ENCODE assay signal across 10 cellular contexts in genomic region chr6:32668226-32668747, GRCh38. TPM values are rescaled to one million over a fixed set of nuclear protein-coding genes. Genes with fewer than 3 reads are reported as not detected.
DNase-seq lines count a peak whose midpoint lies in the region; ATAC-seq and TF ChIP-seq lines count a peak whose summit lies in the region.
"Had no signal": no experiment of that assay in that cellular context is flagged by ENCODE, and none has a peak within 500 bp of the region (broad histone marks: within the 10 kb centered on the region; RNA-seq: fewer than 3 reads in every experiment).

No MANE protein-coding gene starts in this region.

- no peaks in the 10 kb centered on the region for H4K20me1 ChIP-seq in IMR-90 (ENCODE audit: insufficient read depth, low read length)

- no peak overlapping the region for H3K9ac ChIP-seq in IMR-90 (ENCODE audit: low read depth, low read length)

- peaks cover 6% of the 10 kb centered on the region for H3K27me3 Mint-ChIP-seq in activated T-cell treated with anti-CD3 and anti-CD28 coated beads, Interleukin-2, amount 50 U/mL, for 4 hours (ENCODE audit: low read depth)

- H3K36me3 ChIP-seq in IMR-90 (ENCODE audit: control insufficient read depth, insufficient read depth, low read length) = no peaks in the 10 kb centered on the region

- H3K23ac ChIP-seq in IMR-90 (ENCODE audit: low read depth, low read length) = no peak overlapping the region

- no peak overlapping the region for H3K4me3 Mint-ChIP-seq in activated T-cell treated with anti-CD3 and anti-CD28 coated beads, Interleukin-2, amount 50 U/mL, for 4 hours
- peak overlapping the region; percentile 81 for H3K4me3 Mint-ChIP-seq in stimulated activated effector memory CD8-positive, alpha-beta T cell treated with anti-CD3 and anti-CD28 coated beads, Interleukin-12 subunit alpha, Interleukin-12 subunit beta, amount 100 ng/mL, for 72 hours

- no peak overlapping the region for H4K91ac ChIP-seq in IMR-90 (ENCODE audit: insufficient read depth, low read depth, low read length)

- no peaks in the 10 kb centered on the region for H3K36me3 Mint-ChIP-seq in activated T-cell treated with anti-CD3 and anti-CD28 coated beads, Interleukin-2, amount 50 U/mL, for 4 hours (ENCODE audit: insufficient read depth)
- H3K36me3 Mint-ChIP-seq in stimulated activated effector memory CD8-positive, alpha-beta T cell treated with anti-CD3 and anti-CD28 coated beads, Interleukin-12 subunit alpha, Interleukin-12 subunit beta, amount 100 ng/mL, for 72 hours = peaks cover 29% of the 10 kb centered on the region

- H3K4me2 ChIP-seq in IMR-90 (ENCODE audit: low read depth, low read length) = no peak overlapping the region

- no peak overlapping the region for H3K4ac ChIP-seq in IMR-90 (ENCODE audit: low read depth, low read length)

- no peak overlapping the region for H2BK5ac ChIP-seq in IMR-90 (ENCODE audit: low read depth, low read length, poor library complexity, severe bottlenecking)

- no peak for TF ChIP-seq RAD21 in IMR-90 (IDR thresholded peaks at IDR 0.05; ENCODE audit: low read length)

- peaks cover 41% of the 10 kb centered on the region for H3K4me1 Mint-ChIP-seq in activated T-cell treated with anti-CD3 and anti-CD28 coated beads, Interleukin-2, amount 50 U/mL, for 4 hours (ENCODE audit: low read depth)
- H3K4me1 Mint-ChIP-seq in stimulated activated effector memory CD8-positive, alpha-beta T cell treated with anti-CD3 and anti-CD28 coated beads, Interleukin-12 subunit alpha, Interleukin-12 subunit beta, amount 100 ng/mL, for 72 hours = peaks cover 40% of the 10 kb centered on the region

- TF ChIP-seq CTCF in GM10266 (IDR thresholded peaks at IDR 0.05; ENCODE audit: control insufficient read depth, insufficient read depth, low read depth, missing control alignments) (no peak), IMR-90 (conservative IDR thresholded peaks at IDR 0.05; ENCODE audit: low read depth, low read length) (no peak)

- H2AFZ ChIP-seq in IMR-90 (replicated peaks; ENCODE audit: low read length, poor library complexity) = no peak overlapping the region

- CTCF ChIA-PET in IMR-90 (lab: Yijun Ruan, JAX) = no interaction called here

- POLR2A ChIA-PET in IMR-90 (lab: Charles Lee; ENCODE audit: unreplicated experiment) = no interaction called here

- DNase-seq in GM10266 (ENCODE audit: extremely low spot score) (peak; percentile 76), IMR-90 (peak; percentile 19), iris pigment epithelial cell (ENCODE audit: low read depth) (peak; percentile 65), NCI-H1694 (lab: John Stamatoyannopoulos, UW) (no peak)
- DNase-seq in activated T-cell treated with anti-CD3 and anti-CD28 coated beads, Interleukin-2, amount 50 U/mL, for 4 hours = peak; percentile 51
- peak; percentile 12 to 81 for DNase-seq in stimulated activated effector memory CD8-positive, alpha-beta T cell treated with anti-CD3 and anti-CD28 coated beads, Interleukin-12 subunit alpha, Interleukin-12 subunit beta, amount 100 ng/mL, for 72 hours (ENCODE audit: low spot score in 2 of 2)

- no peaks in the 10 kb centered on the region for H3K4me1 ChIP-seq in IMR-90 (ENCODE audit: control insufficient read depth, insufficient read depth, low read length)

- H2AK9ac ChIP-seq in IMR-90 (replicated peaks; ENCODE audit: low read depth, low read length, poor library complexity) = no peak overlapping the region

- no peak overlapping the region for H4K8ac ChIP-seq in IMR-90 (ENCODE audit: low read depth in 2 of 2, low read length in 2 of 2)

- H3K9me1 ChIP-seq in IMR-90 (ENCODE audit: insufficient read depth, low read length) = no peaks in the 10 kb centered on the region

- no peak overlapping the region for H3K14ac ChIP-seq in IMR-90 (replicated peaks; ENCODE audit: low read depth, low read length)

- no peaks in the 10 kb centered on the region for H3K27me3 ChIP-seq in IMR-90 (ENCODE audit: control insufficient read depth, insufficient read depth, low read length)

- no peak overlapping the region for H2BK120ac ChIP-seq in IMR-90 (ENCODE audit: low read depth, low read length)

- no peak for TF ChIP-seq POLR2A in IMR-90 (IDR thresholded peaks at IDR 0.05; ENCODE audit: low read depth, low read length)

- no peak overlapping the region for H3K4me3 ChIP-seq in IMR-90 (ENCODE audit: insufficient read depth, low read depth, low read length)

- peak overlapping the region; percentile 81 for H3K27ac Mint-ChIP-seq in stimulated activated effector memory CD8-positive, alpha-beta T cell treated with anti-CD3 and anti-CD28 coated beads, Interleukin-12 subunit alpha, Interleukin-12 subunit beta, amount 100 ng/mL, for 72 hours

- ATAC-seq in GM21515 (IDR thresholded peaks at IDR 0.05; ENCODE audit: unreplicated experiment) = peak; percentile 67
- ATAC-seq in IMR-90 (ENCODE audit: low read depth) = no peak
- ATAC-seq in activated T-cell treated with anti-CD3 and anti-CD28 coated beads, Interleukin-2, amount 50 U/mL, for 4 hours = peak; percentile 71 to 75
- peak; percentile 87 for ATAC-seq in stimulated activated effector memory CD8-positive, alpha-beta T cell treated with anti-CD3 and anti-CD28 coated beads, Interleukin-12 subunit alpha, Interleukin-12 subunit beta, amount 100 ng/mL, for 72 hours
- no peak for ATAC-seq in HG03457 (IDR thresholded peaks at IDR 0.05; ENCODE audit: unreplicated experiment)

- H3K18ac ChIP-seq in IMR-90 (ENCODE audit: low read depth, low read length) = no peak overlapping the region

- 67% methylated on average over 1 of the region's 5 CpGs; no CpG with 5 or more reads in 1 of the 2 experiments for WGBS in IMR-90 (ENCODE audit: extremely low coverage in 2 of 2, insufficient read length in 1 of 2), 2 experiments

- H4K5ac ChIP-seq in IMR-90 (ENCODE audit: low read depth, low read length) = no peak overlapping the region

- intact Hi-C loops in IMR-90 (cut with micrococcal nuclease) = loop anchor here (10.0 kb wide), 1 partner anchor 197 kb away; no protein-coding TSS in a partner anchor

- H3K56ac ChIP-seq in IMR-90 (ENCODE audit: extremely low read depth, insufficient read depth, low read length) = no peak overlapping the region

- no peaks in the 10 kb centered on the region for H3K79me1 ChIP-seq in IMR-90 (ENCODE audit: low read depth in 1 of 2, low read length in 2 of 2)

- no peak overlapping the region for H2BK20ac ChIP-seq in IMR-90 (ENCODE audit: low read depth, low read length)

- in situ Hi-C loops in IMR-90 (cut with MboI; ENCODE audit: low sequenced_read_pairs) = no loop called here

- BruUV-seq in IMR-90 (replicated peaks; lab: Mats Ljungman, UMichigan) = no TSS peak

- dilution Hi-C loops in IMR-90 (cut with HindIII; ENCODE audit: low sequenced_read_pairs, unreplicated experiment) = no loop called here

- H3K27ac ChIP-seq in IMR-90 (ENCODE audit: insufficient read depth, low read length) = no peak overlapping the region

- H2AK5ac ChIP-seq in IMR-90 (ENCODE audit: low read depth, low read length) = no peak overlapping the region

- peaks cover 3% of the 10 kb centered on the region for H3K9me3 Mint-ChIP-seq in activated T-cell treated with anti-CD3 and anti-CD28 coated beads, Interleukin-2, amount 50 U/mL, for 4 hours
- peaks cover 4% of the 10 kb centered on the region for H3K9me3 Mint-ChIP-seq in stimulated activated effector memory CD8-positive, alpha-beta T cell treated with anti-CD3 and anti-CD28 coated beads, Interleukin-12 subunit alpha, Interleukin-12 subunit beta, amount 100 ng/mL, for 72 hours

- no peaks in the 10 kb centered on the region for H3K9me3 ChIP-seq in IMR-90 (ENCODE audit: control insufficient read depth, insufficient read depth, low read length)

- no peak overlapping the region for H2BK15ac ChIP-seq in IMR-90 (ENCODE audit: low read depth, low read length)

TF ChIP-seq in IMR-90, 13 proteins besides CTCF, POLR2A, EP300 and RAD21:
- TF ChIP-seq BHLHE40 (IDR thresholded peaks at IDR 0.05; ENCODE audit: low read depth, low read length) (no peak), RFX5 (IDR thresholded peaks at IDR 0.05; ENCODE audit: low read depth, low read length) (peak; percentile 68), SMC3 (IDR thresholded peaks at IDR 0.05; ENCODE audit: low read depth, low read length) (no peak)

RNA-seq across cellular contexts. Expression of gene HLA-DQB1, which starts 1.8 kb away (rescaled TPM):
- not detected in 2 replicates for total RNA-seq in IMR-90 (2012; rRNA removed)
- not detected in 2 replicates for polyA plus RNA-seq in IMR-90 (2012; rRNA removed)
- not detected in 2 replicates for polyA plus RNA-seq in IMR-90 (2012; cell fraction: cytosol; rRNA removed)
- not detected in 2 replicates for polyA plus RNA-seq in IMR-90 (2012; cell fraction: nucleus; rRNA removed; ENCODE audit: low replicate concordance)
- total RNA-seq in activated T-cell treated with anti-CD3 and anti-CD28 coated beads, Interleukin-2, amount 50 U/mL, for 4 hours = 10 to 100 TPM in 1 of 3 donors, 1 to 10 TPM in 2; 3.8 to 12.5 (median 6.2) TPM
- total RNA-seq: fibroblast of lung, temporal lobe had no signal
- polyA plus RNA-seq: fibroblast of lung had no signal

RNA-seq across cellular contexts. Expression of gene HLA-DQA1, which starts 31.1 kb away (rescaled TPM):
- total RNA-seq in IMR-90 (2012; rRNA removed) = not detected in 2 replicates
- polyA plus RNA-seq in IMR-90 (2012; rRNA removed) = not detected in 2 replicates
- polyA plus RNA-seq in IMR-90 (2012; cell fraction: cytosol; rRNA removed) = not detected in 2 replicates
- polyA plus RNA-seq in IMR-90 (2012; cell fraction: nucleus; rRNA removed; ENCODE audit: low replicate concordance) = not detected in 2 replicates
- total RNA-seq in activated T-cell treated with anti-CD3 and anti-CD28 coated beads, Interleukin-2, amount 50 U/mL, for 4 hours = 10 to 100 TPM in 1 of 3 donors, 1 to 10 TPM in 2; 6.6 to 13.1 (median 6.7) TPM
- total RNA-seq: fibroblast of lung had no signal

Comparison
In these comparisons a context has a peak if more than half of its experiments do, and no peak if none do; other contexts are left out.
1. ATAC-seq: peak in GM21515 (single experiment), activated T-cell treated with anti-CD3 and anti-CD28 coated beads, Interleukin-2, amount 50 U/mL, for 4 hours (2 of 2) and stimulated activated effector memory CD8-positive, alpha-beta T cell treated with anti-CD3 and anti-CD28 coated beads, Interleukin-12 subunit alpha, Interleukin-12 subunit beta, amount 100 ng/mL, for 72 hours (single experiment); none in IMR-90 (single experiment) and HG03457 (single experiment).